In genomic region chr2:127145255-127145899, GRCh38 we compare ENCODE assay signal across 1 cellular context.
TF ChIP-seq lines count a peak whose summit lies in the region.

No MANE protein-coding gene starts in this region.

TF ChIP-seq in HepG2, 621 proteins besides CTCF, POLR2A, EP300 and RAD21 (continued from another document):
- TF ChIP-seq HDAC6 (IDR thresholded peaks at IDR 0.05; ENCODE audit: low read depth, low read length) (no peak), TIGD3 (CRISPR knock-in tag; IDR thresholded peaks at IDR 0.05; ENCODE audit: borderline replicate concordance) (no peak), NFKBIZ (CRISPR knock-in tag; IDR thresholded peaks at IDR 0.05) (no peak), ZBTB20 (CRISPR knock-in tag; IDR thresholded peaks at IDR 0.05; ENCODE audit: borderline replicate concordance, low read depth) (no peak), ZSCAN31 (CRISPR knock-in tag; IDR thresholded peaks at IDR 0.05; ENCODE audit: low read depth) (no peak), ZNF280D (CRISPR knock-in tag; IDR thresholded peaks at IDR 0.05) (no peak), MAFK (conservative IDR thresholded peaks at IDR 0.05 in 1 of 2, IDR thresholded peaks at IDR 0.05 in 1 of 2; ENCODE audit: low read length in 2 of 2) (no peak), ATF6 (CRISPR knock-in tag; conservative IDR thresholded peaks at IDR 0.05) (no peak), RBAK (CRISPR knock-in tag; IDR thresholded peaks at IDR 0.05) (no peak), ZNF672 (CRISPR knock-in tag; IDR thresholded peaks at IDR 0.05) (no peak), ZNF737 (CRISPR knock-in tag; IDR thresholded peaks at IDR 0.05; ENCODE audit: borderline replicate concordance) (no peak), ZBED4 (CRISPR knock-in tag; IDR thresholded peaks at IDR 0.05; ENCODE audit: borderline replicate concordance) (no peak), ZBTB25 (CRISPR knock-in tag; IDR thresholded peaks at IDR 0.05) (no peak), MIER3 (CRISPR knock-in tag; IDR thresholded peaks at IDR 0.05; ENCODE audit: borderline replicate concordance) (no peak)
